In the genomic region with DNA sequence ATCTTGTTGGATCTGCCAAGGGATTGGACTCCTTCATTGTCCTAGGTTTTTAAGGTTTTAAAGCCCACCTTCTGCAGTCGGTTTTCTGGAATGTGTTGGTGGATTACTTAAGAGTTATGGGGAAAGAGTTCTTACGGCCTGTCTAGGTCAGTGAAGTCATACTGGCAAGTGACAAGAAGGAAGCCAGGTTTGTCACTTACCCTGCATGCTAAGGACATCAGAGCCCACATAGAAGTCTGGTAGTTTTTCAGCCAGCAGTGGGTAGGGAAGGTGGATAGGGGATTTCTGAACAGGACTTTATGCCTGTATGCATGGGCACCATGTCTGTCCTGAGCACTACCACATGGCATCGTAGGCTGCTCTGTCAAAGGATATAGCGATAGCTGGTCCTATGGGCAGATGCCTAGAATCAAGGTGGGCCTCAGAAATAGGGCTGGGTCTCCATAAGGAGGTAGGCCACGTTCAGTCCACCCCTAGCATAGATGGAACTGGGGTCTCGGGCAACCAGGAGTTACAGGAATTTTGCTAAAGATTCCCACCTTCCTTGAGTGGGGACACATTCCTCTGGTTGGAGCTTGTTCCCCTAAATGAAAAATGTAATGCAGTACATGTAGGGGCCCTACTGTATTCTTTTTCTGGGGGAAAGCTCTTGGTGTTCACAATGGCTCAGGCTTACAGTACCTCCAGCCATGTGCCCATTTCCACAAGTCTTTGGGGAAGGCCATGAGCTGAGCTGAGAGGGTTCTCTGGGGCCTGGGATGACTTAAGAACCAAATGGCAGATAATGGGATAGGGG, we compare ENCODE assay signal across 3 cellular contexts.
A peak's percentile ranks its signal among the peaks of the same experiment; 100 is the strongest.
TF ChIP-seq lines count a peak whose summit lies in the region.

No MANE protein-coding gene starts in this region.

TF ChIP-seq in HepG2, 621 proteins besides CTCF, POLR2A, EP300 and RAD21 (continues in another document):
- TF ChIP-seq MAFF (IDR thresholded peaks at IDR 0.05; ENCODE audit: low read depth, low read length), result no peak
- TF ChIP-seq ZNF124 (CRISPR knock-in tag; IDR thresholded peaks at IDR 0.05), result no peak
- TF ChIP-seq, protein P1, sequence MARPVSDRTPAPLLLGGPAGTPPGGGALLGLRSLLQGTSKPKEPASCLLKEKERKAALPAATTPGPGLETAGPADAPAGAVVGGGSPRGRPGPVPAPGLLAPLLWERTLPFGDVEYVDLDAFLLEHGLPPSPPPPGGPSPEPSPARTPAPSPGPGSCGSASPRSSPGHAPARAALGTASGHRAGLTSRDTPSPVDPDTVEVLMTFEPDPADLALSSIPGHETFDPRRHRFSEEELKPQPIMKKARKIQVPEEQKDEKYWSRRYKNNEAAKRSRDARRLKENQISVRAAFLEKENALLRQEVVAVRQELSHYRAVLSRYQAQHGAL (CRISPR knock-in tag; IDR thresholded peaks at IDR 0.05; ENCODE audit: not compliant biosample characterization), result no peak
- no peak for TF ChIP-seq SOX5 (CRISPR knock-in tag; IDR thresholded peaks at IDR 0.05; ENCODE audit: borderline replicate concordance)
- 0 out of 2 replicates have a peak, but pooled peaks have one; percentile 21 for TF ChIP-seq ZNF615 (CRISPR knock-in tag; IDR thresholded peaks at IDR 0.05; ENCODE audit: borderline replicate concordance)
- TF ChIP-seq, protein P2, sequence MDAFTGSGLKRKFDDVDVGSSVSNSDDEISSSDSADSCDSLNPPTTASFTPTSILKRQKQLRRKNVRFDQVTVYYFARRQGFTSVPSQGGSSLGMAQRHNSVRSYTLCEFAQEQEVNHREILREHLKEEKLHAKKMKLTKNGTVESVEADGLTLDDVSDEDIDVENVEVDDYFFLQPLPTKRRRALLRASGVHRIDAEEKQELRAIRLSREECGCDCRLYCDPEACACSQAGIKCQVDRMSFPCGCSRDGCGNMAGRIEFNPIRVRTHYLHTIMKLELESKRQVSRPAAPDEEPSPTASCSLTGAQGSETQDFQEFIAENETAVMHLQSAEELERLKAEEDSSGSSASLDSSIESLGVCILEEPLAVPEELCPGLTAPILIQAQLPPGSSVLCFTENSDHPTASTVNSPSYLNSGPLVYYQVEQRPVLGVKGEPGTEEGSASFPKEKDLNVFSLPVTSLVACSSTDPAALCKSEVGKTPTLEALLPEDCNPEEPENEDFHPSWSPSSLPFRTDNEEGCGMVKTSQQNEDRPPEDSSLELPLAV (CRISPR knock-in tag; conservative IDR thresholded peaks at IDR 0.05; ENCODE audit: low read depth), result no peak
- TF ChIP-seq SRF (IDR thresholded peaks at IDR 0.05; ENCODE audit: low read depth, low read length), result no peak
- TF ChIP-seq, protein P3, sequence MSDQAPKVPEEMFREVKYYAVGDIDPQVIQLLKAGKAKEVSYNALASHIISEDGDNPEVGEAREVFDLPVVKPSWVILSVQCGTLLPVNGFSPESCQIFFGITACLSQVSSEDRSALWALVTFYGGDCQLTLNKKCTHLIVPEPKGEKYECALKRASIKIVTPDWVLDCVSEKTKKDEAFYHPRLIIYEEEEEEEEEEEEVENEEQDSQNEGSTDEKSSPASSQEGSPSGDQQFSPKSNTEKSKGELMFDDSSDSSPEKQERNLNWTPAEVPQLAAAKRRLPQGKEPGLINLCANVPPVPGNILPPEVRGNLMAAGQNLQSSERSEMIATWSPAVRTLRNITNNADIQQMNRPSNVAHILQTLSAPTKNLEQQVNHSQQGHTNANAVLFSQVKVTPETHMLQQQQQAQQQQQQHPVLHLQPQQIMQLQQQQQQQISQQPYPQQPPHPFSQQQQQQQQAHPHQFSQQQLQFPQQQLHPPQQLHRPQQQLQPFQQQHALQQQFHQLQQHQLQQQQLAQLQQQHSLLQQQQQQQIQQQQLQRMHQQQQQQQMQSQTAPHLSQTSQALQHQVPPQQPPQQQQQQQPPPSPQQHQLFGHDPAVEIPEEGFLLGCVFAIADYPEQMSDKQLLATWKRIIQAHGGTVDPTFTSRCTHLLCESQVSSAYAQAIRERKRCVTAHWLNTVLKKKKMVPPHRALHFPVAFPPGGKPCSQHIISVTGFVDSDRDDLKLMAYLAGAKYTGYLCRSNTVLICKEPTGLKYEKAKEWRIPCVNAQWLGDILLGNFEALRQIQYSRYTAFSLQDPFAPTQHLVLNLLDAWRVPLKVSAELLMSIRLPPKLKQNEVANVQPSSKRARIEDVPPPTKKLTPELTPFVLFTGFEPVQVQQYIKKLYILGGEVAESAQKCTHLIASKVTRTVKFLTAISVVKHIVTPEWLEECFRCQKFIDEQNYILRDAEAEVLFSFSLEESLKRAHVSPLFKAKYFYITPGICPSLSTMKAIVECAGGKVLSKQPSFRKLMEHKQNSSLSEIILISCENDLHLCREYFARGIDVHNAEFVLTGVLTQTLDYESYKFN (CRISPR knock-in tag; conservative IDR thresholded peaks at IDR 0.05), result no peak
- TF ChIP-seq ZNF12 (CRISPR knock-in tag; IDR thresholded peaks at IDR 0.05), result no peak
- no peak for TF ChIP-seq WIZ (CRISPR knock-in tag; IDR thresholded peaks at IDR 0.05)
- no peak for TF ChIP-seq SIX4 (CRISPR knock-in tag; IDR thresholded peaks at IDR 0.05)

TF ChIP-seq in PFSK-1, 5 proteins besides CTCF, POLR2A, EP300 and RAD21:
- TF ChIP-seq POLR2AphosphoS5 (IDR thresholded peaks at IDR 0.05; ENCODE audit: low read depth, low read length) (peak; percentile 91), TAF1 (IDR thresholded peaks at IDR 0.05; ENCODE audit: borderline replicate concordance, insufficient read depth, low read length) (peak; percentile 55; the same call in 1 of the 2 replicates)
- TF ChIP-seq, protein P4, sequence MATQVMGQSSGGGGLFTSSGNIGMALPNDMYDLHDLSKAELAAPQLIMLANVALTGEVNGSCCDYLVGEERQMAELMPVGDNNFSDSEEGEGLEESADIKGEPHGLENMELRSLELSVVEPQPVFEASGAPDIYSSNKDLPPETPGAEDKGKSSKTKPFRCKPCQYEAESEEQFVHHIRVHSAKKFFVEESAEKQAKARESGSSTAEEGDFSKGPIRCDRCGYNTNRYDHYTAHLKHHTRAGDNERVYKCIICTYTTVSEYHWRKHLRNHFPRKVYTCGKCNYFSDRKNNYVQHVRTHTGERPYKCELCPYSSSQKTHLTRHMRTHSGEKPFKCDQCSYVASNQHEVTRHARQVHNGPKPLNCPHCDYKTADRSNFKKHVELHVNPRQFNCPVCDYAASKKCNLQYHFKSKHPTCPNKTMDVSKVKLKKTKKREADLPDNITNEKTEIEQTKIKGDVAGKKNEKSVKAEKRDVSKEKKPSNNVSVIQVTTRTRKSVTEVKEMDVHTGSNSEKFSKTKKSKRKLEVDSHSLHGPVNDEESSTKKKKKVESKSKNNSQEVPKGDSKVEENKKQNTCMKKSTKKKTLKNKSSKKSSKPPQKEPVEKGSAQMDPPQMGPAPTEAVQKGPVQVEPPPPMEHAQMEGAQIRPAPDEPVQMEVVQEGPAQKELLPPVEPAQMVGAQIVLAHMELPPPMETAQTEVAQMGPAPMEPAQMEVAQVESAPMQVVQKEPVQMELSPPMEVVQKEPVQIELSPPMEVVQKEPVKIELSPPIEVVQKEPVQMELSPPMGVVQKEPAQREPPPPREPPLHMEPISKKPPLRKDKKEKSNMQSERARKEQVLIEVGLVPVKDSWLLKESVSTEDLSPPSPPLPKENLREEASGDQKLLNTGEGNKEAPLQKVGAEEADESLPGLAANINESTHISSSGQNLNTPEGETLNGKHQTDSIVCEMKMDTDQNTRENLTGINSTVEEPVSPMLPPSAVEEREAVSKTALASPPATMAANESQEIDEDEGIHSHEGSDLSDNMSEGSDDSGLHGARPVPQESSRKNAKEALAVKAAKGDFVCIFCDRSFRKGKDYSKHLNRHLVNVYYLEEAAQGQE (IDR thresholded peaks at IDR 0.05; ENCODE audit: insufficient read depth in 1 of 2, low read depth in 2 of 2, low read length in 2 of 2), result no peak

TF ChIP-seq in H1, 55 proteins besides CTCF, POLR2A, EP300 and RAD21:
- TF ChIP-seq TCF12 (IDR thresholded peaks at IDR 0.05; ENCODE audit: low read depth, low read length), result no peak
- TF ChIP-seq POLR2AphosphoS5 (IDR thresholded peaks at IDR 0.05; ENCODE audit: low read depth, low read length), result peak; percentile 80; the same call in 1 of the 2 replicates
- no peak for TF ChIP-seq SRF (IDR thresholded peaks at IDR 0.05; ENCODE audit: low read depth, low read length)
- TF ChIP-seq GTF2F1 (IDR thresholded peaks at IDR 0.05; ENCODE audit: borderline replicate concordance, low read depth, low read length), result no peak
- 0 out of 2 replicates have a peak, but pooled peaks have one; percentile 6 for TF ChIP-seq CHD2 (IDR thresholded peaks at IDR 0.05; ENCODE audit: low read length)
- TF ChIP-seq FOSL1 (IDR thresholded peaks at IDR 0.05; ENCODE audit: insufficient read depth, low read depth, low read length), result no peak
- TF ChIP-seq BRCA1 (IDR thresholded peaks at IDR 0.05; ENCODE audit: low read depth, low read length), result no peak
